In genomic region chr17:34980353-34980680, GRCh38 we compare ENCODE assay signal across 1 cellular context.
TF ChIP-seq lines count a peak whose summit lies in the region.

TSS of gene LIG3 (plus strand) at chr17:34980512. CDS start at chr17:34983006, 2,494 bp downstream.

TF ChIP-seq in HepG2, 621 proteins besides CTCF, POLR2A, EP300 and RAD21 (continued from another document and continues in another):
- TF ChIP-seq ETV5 (CRISPR knock-in tag; IDR thresholded peaks at IDR 0.05; ENCODE audit: borderline replicate concordance) (peak; percentile 49; the same call in 1 of the 2 replicates), PHF21A (CRISPR knock-in tag; IDR thresholded peaks at IDR 0.05) (0 out of 2 replicates have a peak, but pooled peaks have one; percentile 7), CEBPG (CRISPR knock-in tag; IDR thresholded peaks at IDR 0.05) (peak; percentile 63), PRDM4 (CRISPR knock-in tag; IDR thresholded peaks at IDR 0.05; ENCODE audit: borderline replicate concordance) (no peak), NR2F2 (IDR thresholded peaks at IDR 0.05; ENCODE audit: borderline replicate concordance, low read depth) (no peak), THYN1 (CRISPR knock-in tag; IDR thresholded peaks at IDR 0.05; ENCODE audit: borderline replicate concordance, low read depth) (no peak), SP1 (IDR thresholded peaks at IDR 0.05) (no peak), SP1 (CRISPR knock-in tag; IDR thresholded peaks at IDR 0.05) (peak; percentile 75), ZFP37 (CRISPR knock-in tag; IDR thresholded peaks at IDR 0.05; ENCODE audit: borderline replicate concordance) (peak; percentile 61; the same call in 1 of the 2 replicates), RFX1 (IDR thresholded peaks at IDR 0.05) (no peak), SALL1 (CRISPR knock-in tag; IDR thresholded peaks at IDR 0.05) (peak; percentile 79), LRRFIP1 (CRISPR knock-in tag; conservative IDR thresholded peaks at IDR 0.05) (no peak), ZNF788 (CRISPR knock-in tag; IDR thresholded peaks at IDR 0.05; ENCODE audit: borderline replicate concordance) (peak; percentile 50; the same call in 1 of the 2 replicates), THAP9 (CRISPR knock-in tag; IDR thresholded peaks at IDR 0.05; ENCODE audit: borderline replicate concordance) (no peak; the same call in 1 of the 2 replicates), ZFP1 (CRISPR knock-in tag; IDR thresholded peaks at IDR 0.05) (no peak), ETV6 (CRISPR knock-in tag; conservative IDR thresholded peaks at IDR 0.05) (0 out of 2 replicates have a peak, but pooled peaks have one; percentile 52), ZNF350 (CRISPR knock-in tag; IDR thresholded peaks at IDR 0.05; ENCODE audit: borderline replicate concordance, low read depth) (peak; percentile 42; the same call in 1 of the 2 replicates), PHB2 (IDR thresholded peaks at IDR 0.05; ENCODE audit: partially characterized antibody) (no peak), ZNF337 (CRISPR knock-in tag; IDR thresholded peaks at IDR 0.05; ENCODE audit: borderline replicate concordance, low read depth) (no peak), BCL6 (CRISPR knock-in tag; IDR thresholded peaks at IDR 0.05) (peak; percentile 68), ATF7-NPFF (CRISPR knock-in tag; IDR thresholded peaks at IDR 0.05; ENCODE audit: low read depth) (peak; percentile 65), ZNF605 (CRISPR knock-in tag; IDR thresholded peaks at IDR 0.05) (no peak), FOXA3 (CRISPR knock-in tag; IDR thresholded peaks at IDR 0.05) (peak; percentile 44; the same call in 1 of the 2 replicates), ZSCAN31 (CRISPR knock-in tag; IDR thresholded peaks at IDR 0.05; ENCODE audit: low read depth) (0 out of 2 replicates have a peak, but pooled peaks have one; percentile 18), REPIN1 (CRISPR knock-in tag; IDR thresholded peaks at IDR 0.05; ENCODE audit: borderline replicate concordance, low read depth) (no peak), SSRP1 (CRISPR knock-in tag; IDR thresholded peaks at IDR 0.05) (0 out of 2 replicates have a peak, but pooled peaks have one; percentile 38), HNRNPH1 (optimal IDR thresholded peaks at IDR 0.05; ENCODE audit: low read depth, low read length) (no peak), ASH2L (IDR thresholded peaks at IDR 0.05; ENCODE audit: insufficient read length, low read depth, low read length) (peak; percentile 35), MXD3 (CRISPR knock-in tag; IDR thresholded peaks at IDR 0.05) (peak; percentile 93), ZNF580 (CRISPR knock-in tag; IDR thresholded peaks at IDR 0.05; ENCODE audit: borderline replicate concordance, low read depth) (peak; percentile 32; the same call in 1 of the 2 replicates), NFE2L1 (CRISPR knock-in tag; IDR thresholded peaks at IDR 0.05; ENCODE audit: borderline replicate concordance) (no peak), ZC3H4 (CRISPR knock-in tag; IDR thresholded peaks at IDR 0.05; ENCODE audit: borderline replicate concordance) (no peak), DRAP1 (CRISPR knock-in tag; IDR thresholded peaks at IDR 0.05) (peak; percentile 72; the same call in 1 of the 2 replicates), ZSCAN30 (CRISPR knock-in tag; IDR thresholded peaks at IDR 0.05) (no peak), MBD4 (IDR thresholded peaks at IDR 0.05; ENCODE audit: borderline replicate concordance, low read length) (no peak), ZNF501 (CRISPR knock-in tag; IDR thresholded peaks at IDR 0.05) (peak; percentile 59; the same call in 1 of the 2 replicates), MAZ (IDR thresholded peaks at IDR 0.05; ENCODE audit: borderline replicate concordance, low read depth, low read length) (no peak), MAZ (CRISPR knock-in tag; IDR thresholded peaks at IDR 0.05; ENCODE audit: low read depth) (no peak; the same call in 1 of the 2 replicates), ZNF878 (CRISPR knock-in tag; IDR thresholded peaks at IDR 0.05) (no peak), TFE3 (CRISPR knock-in tag; IDR thresholded peaks at IDR 0.05) (peak; percentile 86), HOXA5 (CRISPR knock-in tag; IDR thresholded peaks at IDR 0.05) (no peak), ZNF280B (CRISPR knock-in tag; IDR thresholded peaks at IDR 0.05; ENCODE audit: borderline replicate concordance) (peak; percentile 40), ZNF790 (CRISPR knock-in tag; IDR thresholded peaks at IDR 0.05; ENCODE audit: borderline replicate concordance) (0 out of 2 replicates have a peak, but pooled peaks have one; percentile 50), MLX (CRISPR knock-in tag; IDR thresholded peaks at IDR 0.05) (peak; percentile 65; the same call in 1 of the 2 replicates), TARDBP (CRISPR knock-in tag; IDR thresholded peaks at IDR 0.05) (no peak), DMTF1 (CRISPR knock-in tag; IDR thresholded peaks at IDR 0.05) (no peak), HDAC1 (CRISPR knock-in tag; IDR thresholded peaks at IDR 0.05) (peak; percentile 83), ZNF709 (CRISPR knock-in tag; IDR thresholded peaks at IDR 0.05) (no peak), ZNF576 (CRISPR knock-in tag; IDR thresholded peaks at IDR 0.05) (no peak), NFRKB (IDR thresholded peaks at IDR 0.05) (no peak), MZF1 (CRISPR knock-in tag; IDR thresholded peaks at IDR 0.05; ENCODE audit: borderline replicate concordance) (no peak), ZNF792 (CRISPR knock-in tag; IDR thresholded peaks at IDR 0.05) (peak; percentile 46), ZNF101 (CRISPR knock-in tag; IDR thresholded peaks at IDR 0.05; ENCODE audit: borderline replicate concordance, low read depth) (no peak)
